In the genomic region with DNA sequence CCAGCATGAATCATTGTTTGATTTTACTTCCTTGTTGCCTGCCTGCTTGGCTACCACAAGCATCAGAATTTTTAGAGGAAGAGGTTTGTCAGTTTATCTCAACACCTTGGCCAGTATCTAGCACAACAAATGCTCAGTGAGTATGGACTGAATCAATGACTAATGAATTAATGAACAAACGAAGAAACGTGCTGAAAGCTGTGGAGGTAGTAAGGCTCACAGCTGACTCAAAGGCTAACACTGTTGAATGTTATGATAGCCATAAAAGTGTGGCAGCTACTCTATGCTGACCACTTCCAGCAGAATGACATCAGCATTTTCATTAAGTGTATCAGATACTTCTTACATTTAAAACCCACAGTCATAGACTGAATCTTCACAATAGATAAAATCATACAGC, we compare ENCODE assay signal across 14 cellular contexts.
DNase-seq lines count a peak whose midpoint lies in the region; ATAC-seq and TF ChIP-seq lines count a peak whose summit lies in the region.
"Had no signal": no experiment of that assay in that cellular context is flagged by ENCODE, and none has a peak within 500 bp of the region (broad histone marks: within the 10 kb centered on the region; RNA-seq: fewer than 3 reads in every experiment).

No MANE protein-coding gene starts in this region.

- H3K9ac ChIP-seq in IMR-90 (ENCODE audit: low read depth, low read length) = no peak overlapping the region

- H3K27me3 Mint-ChIP-seq in Calu3 (ENCODE audit: unreplicated experiment) (no peaks in the 10 kb centered on the region), nephron progenitor cell (ENCODE audit: low read depth, poor library complexity) (peaks cover 10% of the 10 kb centered on the region)
- peaks cover 14% of the 10 kb centered on the region for H3K27me3 Mint-ChIP-seq in activated T-cell treated with anti-CD3 and anti-CD28 coated beads, Interleukin-2, amount 50 U/mL, for 4 hours (ENCODE audit: low read depth)
- H3K27me3 Mint-ChIP-seq: stimulated activated naive CD8-positive, alpha-beta T cell treated with anti-CD3 and anti-CD28 coated beads, Interleukin-15, amount 100 ng/mL, for 72 hours had no signal

- dilution Hi-C loops in IMR-90 (cut with HindIII; ENCODE audit: low sequenced_read_pairs, unreplicated experiment) = no loop called here

- no peak overlapping the region for H2AK9ac ChIP-seq in IMR-90 (replicated peaks; ENCODE audit: low read depth, low read length, poor library complexity)

- H4K5ac ChIP-seq in IMR-90 (ENCODE audit: low read depth, low read length) = peak overlapping the region; percentile 4; the same call in 1 of the 2 replicates

- peak overlapping the region; percentile 38; the same call in 1 of the 2 replicates for H3K4ac ChIP-seq in IMR-90 (ENCODE audit: low read depth, low read length)

- peak; percentile 88 for ATAC-seq in IMR-90 (ENCODE audit: low read depth)
- ATAC-seq in activated T-cell treated with anti-CD3 and anti-CD28 coated beads, Interleukin-2, amount 50 U/mL, for 4 hours = no peak
- ATAC-seq: CD8-positive, alpha-beta T cell; gastrocnemius medialis; stimulated activated naive CD8-positive, alpha-beta T cell treated with anti-CD3 and anti-CD28 coated beads, Interleukin-15, amount 100 ng/mL, for 72 hours had no signal

- H3K9me3 Mint-ChIP-seq in Calu3 (ENCODE audit: low read depth, unreplicated experiment) (peaks cover 9% of the 10 kb centered on the region), nephron progenitor cell (peaks cover 4% of the 10 kb centered on the region)
- H3K9me3 Mint-ChIP-seq in activated T-cell treated with anti-CD3 and anti-CD28 coated beads, Interleukin-2, amount 50 U/mL, for 4 hours = no peaks in the 10 kb centered on the region
- H3K9me3 Mint-ChIP-seq: stimulated activated naive CD8-positive, alpha-beta T cell treated with anti-CD3 and anti-CD28 coated beads, Interleukin-15, amount 100 ng/mL, for 72 hours had no signal

- peak overlapping the region in 1 of 2 experiments; percentile 58; a peak in 3 of 4 replicates for H4K8ac ChIP-seq in IMR-90 (ENCODE audit: low read depth in 2 of 2, low read length in 2 of 2)

- no peaks in the 10 kb centered on the region for H3K36me3 Mint-ChIP-seq in Calu3 (ENCODE audit: insufficient read depth, unreplicated experiment)
- no peaks in the 10 kb centered on the region for H3K36me3 Mint-ChIP-seq in activated T-cell treated with anti-CD3 and anti-CD28 coated beads, Interleukin-2, amount 50 U/mL, for 4 hours (ENCODE audit: insufficient read depth)
- H3K36me3 Mint-ChIP-seq in nephron progenitor cell (ENCODE audit: low read depth) = no peaks in the 10 kb centered on the region
- H3K36me3 Mint-ChIP-seq: CD8-positive, alpha-beta T cell had no signal

- peaks cover 7% of the 10 kb centered on the region for H3K4me1 Mint-ChIP-seq in Calu3 (ENCODE audit: low read depth, unreplicated experiment)
- no peaks in the 10 kb centered on the region for H3K4me1 Mint-ChIP-seq in activated T-cell treated with anti-CD3 and anti-CD28 coated beads, Interleukin-2, amount 50 U/mL, for 4 hours (ENCODE audit: low read depth)
- no peaks in the 10 kb centered on the region for H3K4me1 Mint-ChIP-seq in nephron progenitor cell
- H3K4me1 Mint-ChIP-seq: stimulated activated naive CD8-positive, alpha-beta T cell treated with anti-CD3 and anti-CD28 coated beads, Interleukin-15, amount 100 ng/mL, for 72 hours had no signal

- H2AK5ac ChIP-seq in IMR-90 (ENCODE audit: low read depth, low read length) = no peak overlapping the region

- peak overlapping the region; percentile 37 for H2BK120ac ChIP-seq in IMR-90 (ENCODE audit: low read depth, low read length)

- H3K27me3 ChIP-seq in IMR-90 (ENCODE audit: control insufficient read depth, insufficient read depth, low read length) = no peaks in the 10 kb centered on the region
- H3K27me3 ChIP-seq: gastrocnemius medialis, right atrium auricular region had no signal

- no peak overlapping the region; the same call in 1 of the 2 replicates for H4K91ac ChIP-seq in IMR-90 (ENCODE audit: insufficient read depth, low read depth, low read length)

- H2AFZ ChIP-seq in IMR-90 (replicated peaks; ENCODE audit: low read length, poor library complexity) = no peak overlapping the region

- no peaks in the 10 kb centered on the region for H4K20me1 ChIP-seq in IMR-90 (ENCODE audit: insufficient read depth, low read length)

- no peaks in the 10 kb centered on the region for H3K9me3 ChIP-seq in IMR-90 (ENCODE audit: control insufficient read depth, insufficient read depth, low read length)
- H3K9me3 ChIP-seq: gastrocnemius medialis, right atrium auricular region had no signal

- H3K9me1 ChIP-seq in IMR-90 (ENCODE audit: insufficient read depth, low read length) = peaks cover 5% of the 10 kb centered on the region

- peak overlapping the region; percentile 52; the same call in 1 of the 2 replicates for H3K4me2 ChIP-seq in IMR-90 (ENCODE audit: low read depth, low read length)

- H2BK5ac ChIP-seq in IMR-90 (ENCODE audit: low read depth, low read length, poor library complexity, severe bottlenecking) = peak overlapping the region; percentile 22

- no peak overlapping the region for H3K27ac ChIP-seq in IMR-90 (ENCODE audit: insufficient read depth, low read length)
- H3K27ac ChIP-seq: coronary artery, gastrocnemius medialis, right atrium auricular region had no signal

- POLR2A ChIA-PET in IMR-90 (lab: Charles Lee; ENCODE audit: unreplicated experiment) = no interaction called here

- peak overlapping the region; percentile 48; the same call in 1 of the 2 replicates for H2BK20ac ChIP-seq in IMR-90 (ENCODE audit: low read depth, low read length)

- H3K4me3 ChIP-seq in IMR-90 (ENCODE audit: insufficient read depth, low read depth, low read length) (no peak overlapping the region), choroid plexus epithelial cell (ENCODE audit: low read depth, low read length) (no peak overlapping the region)
- H3K4me3 ChIP-seq: coronary artery, gastrocnemius medialis, right atrium auricular region had no signal

- CTCF ChIA-PET in Calu3 (lab: Charles Lee) (no interaction called here), IMR-90 (lab: Yijun Ruan, JAX) (interaction anchor here (0.5 kb wide), 1 partner anchor 53 kb away, joined by 3 read pairs; no protein-coding TSS in a partner anchor)

- H3K18ac ChIP-seq in IMR-90 (ENCODE audit: low read depth, low read length) = peak overlapping the region; percentile 90; the same call in 1 of the 2 replicates

- H3K4me3 Mint-ChIP-seq in Calu3 (ENCODE audit: low read depth, unreplicated experiment) (no peak overlapping the region), nephron progenitor cell (no peak overlapping the region)
- no peak overlapping the region for H3K4me3 Mint-ChIP-seq in activated T-cell treated with anti-CD3 and anti-CD28 coated beads, Interleukin-2, amount 50 U/mL, for 4 hours
- H3K4me3 Mint-ChIP-seq: CD8-positive, alpha-beta T cell; stimulated activated naive CD8-positive, alpha-beta T cell treated with anti-CD3 and anti-CD28 coated beads, Interleukin-15, amount 100 ng/mL, for 72 hours had no signal

- peak overlapping the region; percentile 9; the same call in 2 of the 3 replicates for H2BK15ac ChIP-seq in IMR-90 (ENCODE audit: low read depth, low read length)

- no peak overlapping the region for H3K56ac ChIP-seq in IMR-90 (ENCODE audit: extremely low read depth, insufficient read depth, low read length)

- TF ChIP-seq CTCF in Calu3 (IDR thresholded peaks at IDR 0.05; ENCODE audit: unreplicated experiment) (no peak), IMR-90 (conservative IDR thresholded peaks at IDR 0.05; ENCODE audit: low read depth, low read length) (no peak), choroid plexus epithelial cell (conservative IDR thresholded peaks at IDR 0.05; ENCODE audit: low read depth, low read length) (no peak), nephron progenitor cell (IDR thresholded peaks at IDR 0.05) (no peak)

- no peak overlapping the region for H3K23ac ChIP-seq in IMR-90 (ENCODE audit: low read depth, low read length)

- intact Hi-C loops in Calu3 (cut with micrococcal nuclease; ENCODE audit: unreplicated experiment) = no loop called here
- intact Hi-C loops in IMR-90 (cut with micrococcal nuclease) = no loop called here

- no CpG with 5 or more reads among the region's 2 CpGs for WGBS in IMR-90 (ENCODE audit: extremely low coverage in 2 of 2, insufficient read length in 1 of 2), 2 experiments

- no peak for TF ChIP-seq RAD21 in IMR-90 (IDR thresholded peaks at IDR 0.05; ENCODE audit: low read length)

- TF ChIP-seq POLR2A in IMR-90 (IDR thresholded peaks at IDR 0.05; ENCODE audit: low read depth, low read length) = no peak

- peaks cover 6% of the 10 kb centered on the region for H3K4me1 ChIP-seq in IMR-90 (ENCODE audit: control insufficient read depth, insufficient read depth, low read length)
- H3K4me1 ChIP-seq: right atrium auricular region had no signal

- H3K27ac Mint-ChIP-seq in Calu3 (ENCODE audit: unreplicated experiment) (peak overlapping the region; percentile 42), nephron progenitor cell (no peak overlapping the region)
- H3K27ac Mint-ChIP-seq: CD8-positive, alpha-beta T cell; stimulated activated naive CD8-positive, alpha-beta T cell treated with anti-CD3 and anti-CD28 coated beads, Interleukin-15, amount 100 ng/mL, for 72 hours had no signal

- no peaks in the 10 kb centered on the region for H3K36me3 ChIP-seq in IMR-90 (ENCODE audit: control insufficient read depth, insufficient read depth, low read length)
- H3K36me3 ChIP-seq: gastrocnemius medialis, right atrium auricular region had no signal

- no peaks in the 10 kb centered on the region for H3K79me1 ChIP-seq in IMR-90 (ENCODE audit: low read depth in 1 of 2, low read length in 2 of 2)

- DNase-seq in Calu3 = peak; percentile 13
- peak; percentile 82 for DNase-seq in IMR-90
- peak; percentile 52 for DNase-seq in choroid plexus epithelial cell (ENCODE audit: low read depth)
- peak; percentile 35 for DNase-seq in non-pigmented ciliary epithelial cell (ENCODE audit: low read depth)
- DNase-seq in NCI-H524 treated with DMSO at 0.1 percent for 48 hours (lab: John Stamatoyannopoulos, UW) = no peak
- no peak for DNase-seq in activated T-cell treated with anti-CD3 and anti-CD28 coated beads, Interleukin-2, amount 50 U/mL, for 4 hours
- no peak for DNase-seq in DMS79 (lab: John Stamatoyannopoulos, UW)
- DNase-seq in nephron progenitor cell = no peak
- DNase-seq: CD8-positive, alpha-beta T cell; gastrocnemius medialis; kidney; stimulated activated naive CD8-positive, alpha-beta T cell treated with anti-CD3 and anti-CD28 coated beads, Interleukin-15, amount 100 ng/mL, for 72 hours had no signal

- in situ Hi-C loops in IMR-90 (cut with MboI; ENCODE audit: low sequenced_read_pairs) = no loop called here

- BruUV-seq in Calu3 (replicated peaks; lab: Mats Ljungman, UMichigan) (no TSS peak), IMR-90 (replicated peaks; lab: Mats Ljungman, UMichigan) (no TSS peak)

- H3K14ac ChIP-seq in IMR-90 (replicated peaks; ENCODE audit: low read depth, low read length) = no peak overlapping the region; the same call in 1 of the 2 replicates

TF ChIP-seq in IMR-90, 13 proteins besides CTCF, POLR2A, EP300 and RAD21 (continues in another document):
- TF ChIP-seq MAFK (IDR thresholded peaks at IDR 0.05; ENCODE audit: low read depth, low read length) (peak; percentile 31; the same call in 1 of the 2 replicates), MXI1 (IDR thresholded peaks at IDR 0.05; ENCODE audit: borderline replicate concordance, low read depth, low read length) (no peak), NFE2L2 (IDR thresholded peaks at IDR 0.05; ENCODE audit: low read depth, low read length) (peak; percentile 78), FOS (IDR thresholded peaks at IDR 0.05; ENCODE audit: low read depth, low read length) (peak; percentile 11; the same call in 1 of the 2 replicates)

Comparison
In these comparisons a context has a peak if more than half of its experiments do, and no peak if none do; other contexts are left out.
1. DNase-seq: peak in Calu3 (single experiment), IMR-90 (single experiment), choroid plexus epithelial cell (single experiment) and non-pigmented ciliary epithelial cell (single experiment); none in NCI-H524 treated with DMSO at 0.1 percent for 48 hours (single experiment), activated T-cell treated with anti-CD3 and anti-CD28 coated beads, Interleukin-2, amount 50 U/mL, for 4 hours (single experiment), DMS79 (single experiment) and nephron progenitor cell (single experiment).